In the genomic region with DNA sequence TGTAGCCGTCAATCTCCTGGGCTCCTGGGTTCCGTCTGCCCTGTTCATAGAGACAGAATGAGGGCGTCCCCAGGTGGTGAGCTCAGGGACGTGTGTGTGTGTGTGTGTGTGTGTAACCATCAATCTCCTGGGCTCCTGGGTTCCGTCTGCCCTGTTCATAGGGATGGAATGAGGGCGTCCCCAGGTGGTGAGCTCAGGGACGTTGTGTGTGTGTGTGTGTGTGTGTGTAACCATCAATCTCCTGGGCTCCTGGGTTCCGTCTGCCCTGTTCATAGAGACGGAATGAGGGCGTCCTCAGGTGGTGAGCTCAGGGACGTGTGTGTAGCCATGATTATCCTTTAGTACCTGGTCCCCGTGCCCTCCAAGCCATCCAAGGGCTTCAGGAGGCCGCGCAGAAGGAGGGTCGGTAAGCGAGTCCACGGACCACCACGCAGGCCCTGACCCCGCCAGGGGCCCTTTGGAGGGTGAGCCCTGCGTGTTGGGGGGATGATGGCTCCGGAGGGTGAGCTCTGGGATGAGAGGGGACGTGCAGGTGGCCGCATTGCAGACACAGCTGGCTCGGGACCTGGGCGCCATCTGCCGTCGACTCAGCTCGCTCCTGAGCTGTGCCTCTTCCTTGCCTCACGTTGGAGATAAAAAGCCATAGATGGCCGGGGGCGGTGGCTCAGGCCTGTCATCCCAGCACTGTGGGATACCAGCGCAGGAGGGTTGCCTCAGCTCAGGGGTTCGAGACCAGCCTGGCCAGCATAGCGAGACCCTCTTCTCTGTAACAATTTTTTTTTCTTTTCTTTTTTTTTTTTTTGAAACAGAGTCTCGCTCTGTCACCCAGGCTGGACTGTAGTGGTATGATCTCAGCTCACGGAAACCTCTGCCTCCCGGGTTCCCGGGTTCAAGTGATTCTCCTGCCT, we compare ENCODE assay signal across 7 cellular contexts. TPM values are rescaled to one million over a fixed set of nuclear protein-coding genes. Genes with fewer than 3 reads are reported as not detected.
DNase-seq lines count a peak whose midpoint lies in the region; ATAC-seq and TF ChIP-seq lines count a peak whose summit lies in the region.

No MANE protein-coding gene starts in this region.

- H3K9me3 ChIP-seq in H9 (ENCODE audit: control insufficient read depth, low read depth, low read length): no peaks in the 10 kb centered on the region
- no peaks in the 10 kb centered on the region for H3K9me3 ChIP-seq in T-helper 17 cell (ENCODE audit: control insufficient read depth, low read length, poor library complexity, severe bottlenecking)
- no peaks in the 10 kb centered on the region for H3K9me3 ChIP-seq in colonic mucosa

- no peak overlapping the region for H3K56ac ChIP-seq in H9 (ENCODE audit: insufficient read length, low read depth, low read length)

- H3K14ac ChIP-seq in H9 (ENCODE audit: insufficient read depth, low read length): peak overlapping the region; percentile 65; the same call in 1 of the 2 replicates

- H3K4me1 ChIP-seq in H9 (ENCODE audit: insufficient read depth, low read length): no peaks in the 10 kb centered on the region
- H3K4me1 ChIP-seq in colonic mucosa: peaks cover 8% of the 10 kb centered on the region

- intact Hi-C loops in colonic mucosa (cut with DNase I): no loop called here

- peaks cover 9 to 11% of the 10 kb centered on the region in 2 experiments for H3K9me3 Mint-ChIP-seq in H9

- no peaks in the 10 kb centered on the region for H4K20me1 ChIP-seq in H9 (ENCODE audit: control insufficient read depth, insufficient read depth, insufficient read length)

- no peak overlapping the region for H3K27ac ChIP-seq in H9 (ENCODE audit: insufficient read length, low read depth, low read length)
- no peak overlapping the region for H3K27ac ChIP-seq in colonic mucosa

- H2BK20ac ChIP-seq in H9 (ENCODE audit: low read depth, low read length, poor library complexity, severe bottlenecking): no peak overlapping the region

- no peak overlapping the region for H4K91ac ChIP-seq in H9 (ENCODE audit: insufficient read length, low read depth, low read length)

- no peak overlapping the region for H4K5ac ChIP-seq in H9 (ENCODE audit: insufficient read length, low read depth, low read length)

- H3K36me3 Mint-ChIP-seq in H9 (ENCODE audit: insufficient read depth in 1 of 3, low read depth in 3 of 3): no peaks in the 10 kb centered on the region
- no peaks in the 10 kb centered on the region for H3K36me3 Mint-ChIP-seq in T-helper 17 cell (ENCODE audit: low read depth)

- no peak overlapping the region for H3K18ac ChIP-seq in H9 (ENCODE audit: insufficient read length, low read depth, low read length)

- WGBS in H9 (ENCODE audit: extremely low coverage, insufficient read length, low lambda C conversion rate): no CpG with 5 or more reads among the region's 38 CpGs

- no peak overlapping the region for H2BK15ac ChIP-seq in H9 (ENCODE audit: low read depth, low read length)

- no peak overlapping the region for H2BK120ac ChIP-seq in H9 (ENCODE audit: low read depth, low read length, poor library complexity, severe bottlenecking)

- H3K79me1 ChIP-seq in H9 (ENCODE audit: insufficient read depth, low read depth, low read length, poor library complexity, severe bottlenecking): peaks cover 4% of the 10 kb centered on the region

- H2AK5ac ChIP-seq in H9 (ENCODE audit: insufficient read length, low read length): no peak overlapping the region

- H3K27ac Mint-ChIP-seq in H9 (peak overlapping the region in 2 of 3 experiments; percentile 71 to 79; a peak in 2 of 7 replicates), T-helper 17 cell (peak overlapping the region; percentile 92)

- H3K4me1 Mint-ChIP-seq in H9 (peaks cover 11 to 23% of the 10 kb centered on the region in 2 experiments), T-helper 17 cell (peaks cover 21% of the 10 kb centered on the region)

- no peak overlapping the region for H3K4ac ChIP-seq in H9 (ENCODE audit: low read depth, low read length)

- no peak overlapping the region for H3K4me2 ChIP-seq in H9 (ENCODE audit: insufficient read depth, insufficient read length, low read length)

- H3K23ac ChIP-seq in H9 (ENCODE audit: insufficient read length, low read depth, low read length): no peak overlapping the region

- H3K9ac ChIP-seq in H9 (ENCODE audit: extremely low read depth, insufficient read length, low read length) (no peak overlapping the region), colonic mucosa (ENCODE audit: low read depth in 2 of 2, low read length in 2 of 2) (peak overlapping the region in 1 of 2 donors; percentile 43)

- peak; percentile 47 for TF ChIP-seq CTCF in H9 (conservative IDR thresholded peaks at IDR 0.05)
- TF ChIP-seq CTCF in fibroblast of pulmonary artery (IDR thresholded peaks at IDR 0.05; ENCODE audit: low read length, missing control alignments): no peak
- TF ChIP-seq CTCF in retinal pigment epithelial cell (conservative IDR thresholded peaks at IDR 0.05; ENCODE audit: low read depth, low read length): peak; percentile 50
- TF ChIP-seq CTCF in colonic mucosa (IDR thresholded peaks at IDR 0.05): no peak

- peaks cover 12% of the 10 kb centered on the region for H3K23me2 ChIP-seq in H9 (ENCODE audit: insufficient read length, low read depth, low read length, poor library complexity, severe bottlenecking)

- H2BK5ac ChIP-seq in H9 (ENCODE audit: insufficient read length, low read length): no peak overlapping the region

- no peak overlapping the region for H4K8ac ChIP-seq in H9 (replicated peaks; ENCODE audit: insufficient read length, low read depth, low read length)

- no peaks in the 10 kb centered on the region for H3K79me2 ChIP-seq in H9 (ENCODE audit: insufficient read depth, low read length)

- H3K27me3 Mint-ChIP-seq in H9 (ENCODE audit: low read depth) (peaks cover 5% of the 10 kb centered on the region), T-helper 17 cell (no peaks in the 10 kb centered on the region)

- DNase-seq in H9: peak; percentile 82
- no peak for DNase-seq in T-helper 17 cell
- peak; percentile 70 for DNase-seq in fibroblast of pulmonary artery (ENCODE audit: low read depth)
- DNase-seq in retinal pigment epithelial cell (ENCODE audit: low read depth): no peak
- no peak for DNase-seq in NCI-H526 (lab: John Stamatoyannopoulos, UW)
- DNase-seq in colonic mucosa: no peak

- ATAC-seq in T-helper 17 cell: peak; percentile 16
- ATAC-seq in GM18519 (IDR thresholded peaks at IDR 0.05; ENCODE audit: low FRiP score, unreplicated experiment): no peak

- H3K36me3 ChIP-seq in colonic mucosa: no peaks in the 10 kb centered on the region

- H2AFZ ChIP-seq in H9 (ENCODE audit: low read length): no peak overlapping the region

- H3K27me3 ChIP-seq in H9 (ENCODE audit: insufficient read depth, low read length): no peaks in the 10 kb centered on the region
- no peaks in the 10 kb centered on the region for H3K27me3 ChIP-seq in colonic mucosa

- no peak overlapping the region for H2BK12ac ChIP-seq in H9 (ENCODE audit: insufficient read length, low read depth, low read length)

- H3K4me3 Mint-ChIP-seq in H9: peak overlapping the region; percentile 8 to 49
- peak overlapping the region; percentile 82 for H3K4me3 Mint-ChIP-seq in T-helper 17 cell

- H3K4me3 ChIP-seq in fibroblast of pulmonary artery (replicated peaks; ENCODE audit: low read depth, low read length): no peak overlapping the region
- H3K4me3 ChIP-seq in retinal pigment epithelial cell (ENCODE audit: low read length): no peak overlapping the region
- no peak overlapping the region for H3K4me3 ChIP-seq in colonic mucosa

- H3T11ph ChIP-seq in H9 (ENCODE audit: low read length): no peak overlapping the region

RNA-seq across cellular contexts. Expression of a gene that starts 5.4 kb away (rescaled TPM):
- total RNA-seq in H9 (2021) (64.0 and 64.5 TPM in 2 replicates), T-helper 17 cell (10 to 100 TPM; 67.7 to 69.0 TPM), colonic mucosa (10 to 100 TPM; 44.4 to 81.1 TPM)

RNA-seq across cellular contexts. Expression of a gene that starts 42.8 kb away (rescaled TPM):
- 96.5 and 96.9 TPM in 2 replicates for total RNA-seq in H9 (2021)
- total RNA-seq in T-helper 17 cell: 10 to 100 TPM; 13.0 to 17.9 TPM
- total RNA-seq in colonic mucosa: 10 to 100 TPM; 11.0 to 23.8 TPM

Comparison
In these comparisons a context has a peak if more than half of its experiments do, and no peak if none do; other contexts are left out.
1. DNase-seq: peak in H9 (single experiment) and fibroblast of pulmonary artery (single experiment); none in T-helper 17 cell (0 of 3), retinal pigment epithelial cell (single experiment), NCI-H526 (0 of 2) and colonic mucosa (single experiment).
2. CTCF ChIP-seq: peak in H9 (single experiment) and retinal pigment epithelial cell (single experiment); none in fibroblast of pulmonary artery (single experiment) and colonic mucosa (single experiment).